ENCODE assay signal across 8 cellular contexts in genomic region chr9:129737479-129738269, GRCh38. TPM values are rescaled to one million over a fixed set of nuclear protein-coding genes. Genes with fewer than 3 reads are reported as not detected.
DNase-seq lines count a peak whose midpoint lies in the region; ATAC-seq and TF ChIP-seq lines count a peak whose summit lies in the region.

No MANE protein-coding gene starts in this region.

- TF ChIP-seq CTCF in LNCaP clone FGC (IDR thresholded peaks at IDR 0.05; ENCODE audit: control insufficient read depth, extremely low read depth, insufficient read depth) (peak; percentile 83), suprapubic skin (IDR thresholded peaks at IDR 0.05) (peak; percentile 92 to 97)

- H3K4me2 ChIP-seq in BLaER1, result peak overlapping the region; percentile 95

- H4K20me1 ChIP-seq in BLaER1, result no peaks in the 10 kb centered on the region

- H3K27me3 ChIP-seq in BLaER1 (peaks cover 19% of the 10 kb centered on the region), suprapubic skin (peaks cover 4% of the 10 kb centered on the region)

- no peak for DNase-seq in LNCaP clone FGC (ENCODE audit: low read depth)
- peak; percentile 82 for DNase-seq in SK-MEL-5 (ENCODE audit: low read depth, low spot score)
- DNase-seq in activated naive CD4-positive, alpha-beta T cell (lab: John Stamatoyannopoulos, UW), result peak; percentile 68 to 81 (median 78)
- DNase-seq in globus pallidus (ENCODE audit: low spot score), result peak; percentile 60
- peak; percentile 49 for DNase-seq in occipital lobe (lab: John Stamatoyannopoulos, UW)
- peak; percentile 91 to 94 for DNase-seq in suprapubic skin (ENCODE audit: low spot score in 2 of 2)

- H3K27ac ChIP-seq in BLaER1 (peak overlapping the region; percentile 66), suprapubic skin (peak overlapping the region; percentile 72)

- 3% methylated on average over 27 of the region's 46 CpGs for WGBS in suprapubic skin

- peak overlapping the region; percentile 73 for H3K9ac ChIP-seq in BLaER1

- H3K36me3 ChIP-seq in BLaER1 (no peaks in the 10 kb centered on the region), suprapubic skin (peaks cover 12% of the 10 kb centered on the region)

- TF ChIP-seq EP300 in suprapubic skin (IDR thresholded peaks at IDR 0.05), result no peak

- in situ Hi-C loops in SK-MEL-5 (cut with HindIII; ENCODE audit: low pct_unique_long_range_greater_than_20kb, low sequenced_read_pairs), result no loop called here

- peak; percentile 75 for ATAC-seq in GM19438 (IDR thresholded peaks at IDR 0.05; ENCODE audit: low read depth, unreplicated experiment)

- H3K4me1 ChIP-seq in BLaER1 (peaks cover 19% of the 10 kb centered on the region), suprapubic skin (peaks cover 15% of the 10 kb centered on the region)

- TF ChIP-seq POLR2A in suprapubic skin (IDR thresholded peaks at IDR 0.05), result no peak

- H3K9me3 ChIP-seq in BLaER1 (no peaks in the 10 kb centered on the region), suprapubic skin (no peaks in the 10 kb centered on the region)

- H3K4me3 ChIP-seq in BLaER1 (peak overlapping the region; percentile 66), LNCaP clone FGC (ENCODE audit: low read depth, low read length) (peak overlapping the region; percentile 49), suprapubic skin (peak overlapping the region; percentile 61)

RNA-seq across cellular contexts. Expression of gene PTGES, which starts 15.2 kb away (rescaled TPM):
- 4.8 and 5.1 TPM in 2 replicates for total RNA-seq in SK-MEL-5 (2014; rRNA removed; shearing (Covaris generic))
- 10.9 and 12.3 TPM in 2 replicates for polyA plus RNA-seq in SK-MEL-5 (2015; cell fraction: cytosol; rRNA removed)
- polyA plus RNA-seq in SK-MEL-5 (2015; cell fraction: nucleus; rRNA removed), result 1.5 and 2.5 TPM in 2 replicates
- 3.3 TPM for total RNA-seq in occipital lobe
- total RNA-seq in suprapubic skin, result 10 to 100 TPM; 21.8 to 38.8 (median 24.0) TPM
